ENCODE assay signal across 1 cellular context in genomic region chr17:49333806-49334205, GRCh38.
TF ChIP-seq lines count a peak whose summit lies in the region.

No MANE protein-coding gene starts in this region.

TF ChIP-seq in SK-N-SH, 30 proteins besides CTCF, POLR2A, EP300 and RAD21 (continued from another document):
- TF ChIP-seq REST (IDR thresholded peaks at IDR 0.05; ENCODE audit: low read depth, low read length): no peak
- TF ChIP-seq, protein P1, sequence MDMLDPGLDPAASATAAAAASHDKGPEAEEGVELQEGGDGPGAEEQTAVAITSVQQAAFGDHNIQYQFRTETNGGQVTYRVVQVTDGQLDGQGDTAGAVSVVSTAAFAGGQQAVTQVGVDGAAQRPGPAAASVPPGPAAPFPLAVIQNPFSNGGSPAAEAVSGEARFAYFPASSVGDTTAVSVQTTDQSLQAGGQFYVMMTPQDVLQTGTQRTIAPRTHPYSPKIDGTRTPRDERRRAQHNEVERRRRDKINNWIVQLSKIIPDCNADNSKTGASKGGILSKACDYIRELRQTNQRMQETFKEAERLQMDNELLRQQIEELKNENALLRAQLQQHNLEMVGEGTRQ (IDR thresholded peaks at IDR 0.05; ENCODE audit: borderline replicate concordance, low read depth, low read length): no peak
